14 cellular contexts compared by ENCODE assay signal in the genomic region with DNA sequence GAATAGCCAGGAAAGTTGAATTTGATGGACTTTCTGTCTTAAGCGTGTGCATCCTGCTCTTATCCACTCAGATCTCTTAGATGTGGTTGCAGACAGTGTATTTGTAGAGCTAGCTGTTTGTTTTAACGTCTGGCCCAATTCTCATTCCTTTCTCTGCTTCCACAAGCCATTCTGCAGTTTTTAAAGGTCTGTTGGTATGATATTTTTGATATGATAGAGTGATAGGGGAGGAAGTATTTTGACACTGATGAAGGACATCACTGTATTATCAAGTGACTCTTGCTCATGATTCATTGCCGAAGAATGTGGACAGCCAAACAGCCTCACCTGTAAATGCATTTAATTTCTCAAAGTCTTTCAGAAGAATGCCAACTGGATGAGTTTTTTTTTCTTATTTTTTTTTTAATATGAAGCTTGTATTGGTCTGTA. TPM values are rescaled to one million over a fixed set of nuclear protein-coding genes. Genes with fewer than 3 reads are reported as not detected.
DNase-seq lines count a peak whose midpoint lies in the region; ATAC-seq, FAIRE-seq and TF ChIP-seq lines count a peak whose summit lies in the region.
"Had no signal": no experiment of that assay in that cellular context is flagged by ENCODE, and none has a peak within 500 bp of the region (broad histone marks: within the 10 kb centered on the region; RNA-seq: fewer than 3 reads in every experiment).

No MANE protein-coding gene starts in this region.

- H3K9me3 ChIP-seq in heart right ventricle = no peaks in the 10 kb centered on the region
- H3K9me3 ChIP-seq: BLaER1 had no signal

- ATAC-seq in heart right ventricle = no peak
- ATAC-seq: esophagus mucosa; stimulated activated effector memory CD8-positive, alpha-beta T cell treated with anti-CD3 and anti-CD28 coated beads, Interleukin-12 subunit alpha, Interleukin-12 subunit beta, amount 100 ng/mL, for 72 hours had no signal

- H3K4me1 Mint-ChIP-seq in nephron = peaks cover 17% of the 10 kb centered on the region

- H3K4me3 ChIP-seq in choroid plexus epithelial cell (ENCODE audit: low read depth, low read length) = no peak overlapping the region
- no peak overlapping the region for H3K4me3 ChIP-seq in heart right ventricle
- H3K4me3 ChIP-seq: BLaER1 had no signal

- no peaks in the 10 kb centered on the region for H3K9me3 Mint-ChIP-seq in nephron
- H3K9me3 Mint-ChIP-seq: stimulated activated effector memory CD8-positive, alpha-beta T cell treated with anti-CD3 and anti-CD28 coated beads, Interleukin-12 subunit alpha, Interleukin-12 subunit beta, amount 100 ng/mL, for 72 hours had no signal

- no peak for TF ChIP-seq CTCF in choroid plexus epithelial cell (conservative IDR thresholded peaks at IDR 0.05; ENCODE audit: low read depth, low read length)
- no peak for TF ChIP-seq CTCF in nephron (IDR thresholded peaks at IDR 0.05; ENCODE audit: unreplicated experiment in 3 of 3)
- no peak for TF ChIP-seq CTCF in heart right ventricle (IDR thresholded peaks at IDR 0.05)

- WGBS in heart right ventricle, 2 donors = 55 to 66% methylated on average over 3 of the region's 3 CpGs

- H3K27me3 ChIP-seq in heart right ventricle = no peaks in the 10 kb centered on the region

- DNase-seq in EL (peak; percentile 34), RCC 7860 (ENCODE audit: low spot score) (peak; percentile 52), choroid plexus epithelial cell (ENCODE audit: low read depth) (peak; percentile 54), Ammon's horn (ENCODE audit: low spot score) (no peak), KBM-7 (no peak), heart right ventricle (no peak), mucosa of gallbladder (ENCODE audit: low spot score) (no peak)
- DNase-seq: activated CD4-positive, alpha-beta T cell treated with anti-CD3 and anti-CD28 coated beads for 1 hour; caudate nucleus; stimulated activated CD4-positive, alpha-beta T cell treated with anti-CD3 and anti-CD28 coated beads, Interleukin-2, amount 100 ng/mL, for 24 hours had no signal

- H3K27ac ChIP-seq in heart right ventricle = peak overlapping the region in 1 of 10 donors; percentile 17
- H3K27ac ChIP-seq: BLaER1 had no signal

- peak; percentile 38 for FAIRE-seq in RCC 7860 (lab: Jason Lieb, UNC)

- peak overlapping the region in 2 of 3 experiments; percentile 15 to 49 for H3K27ac Mint-ChIP-seq in nephron
- H3K27ac Mint-ChIP-seq: stimulated activated effector memory CD8-positive, alpha-beta T cell treated with anti-CD3 and anti-CD28 coated beads, Interleukin-12 subunit alpha, Interleukin-12 subunit beta, amount 100 ng/mL, for 72 hours had no signal

- peaks cover 0 to 79% (median 63%) of the 10 kb centered on the region in 9 donors for H3K4me1 ChIP-seq in heart right ventricle

- in situ Hi-C loops in KBM-7 (cut with MboI; ENCODE audit: low pct_unique_long_range_greater_than_20kb, low sequenced_read_pairs) = loop anchor here (25.0 kb wide), 1 partner anchor 116 kb away; no protein-coding TSS in a partner anchor

- intact Hi-C loops in heart right ventricle (cut with DNase I) = no loop called here

- no peak overlapping the region for H3K4me3 Mint-ChIP-seq in nephron
- H3K4me3 Mint-ChIP-seq: stimulated activated effector memory CD8-positive, alpha-beta T cell treated with anti-CD3 and anti-CD28 coated beads, Interleukin-12 subunit alpha, Interleukin-12 subunit beta, amount 100 ng/mL, for 72 hours had no signal

- H3K36me3 ChIP-seq in heart right ventricle = peaks cover 0 to 9% (median 0%) of the 10 kb centered on the region in 9 donors
- H3K36me3 ChIP-seq: BLaER1 had no signal

- H3K27me3 Mint-ChIP-seq in nephron (ENCODE audit: low read depth) = peaks cover 30% of the 10 kb centered on the region

- H3K36me3 Mint-ChIP-seq in nephron (ENCODE audit: low read depth) = no peaks in the 10 kb centered on the region
- H3K36me3 Mint-ChIP-seq: stimulated activated effector memory CD8-positive, alpha-beta T cell treated with anti-CD3 and anti-CD28 coated beads, Interleukin-12 subunit alpha, Interleukin-12 subunit beta, amount 100 ng/mL, for 72 hours had no signal

RNA-seq across cellular contexts. Expression of gene TJP2, which starts 4.5 kb away (rescaled TPM):
- total RNA-seq in heart right ventricle (100 to 1,000 TPM in 3 of 10 donors, 10 to 100 TPM in 7; 67.8 to 117 (median 87.4) TPM), mucosa of gallbladder (116 TPM)
- 10 to 100 TPM; 24.2 to 36.1 TPM for polyA plus RNA-seq in heart right ventricle

Comparison
In these comparisons a context has a peak if more than half of its experiments do, and no peak if none do; other contexts are left out.
1. DNase-seq: peak in EL (single experiment), RCC 7860 (single experiment) and choroid plexus epithelial cell (single experiment); none in Ammon's horn (single experiment), KBM-7 (single experiment), heart right ventricle (0 of 2) and mucosa of gallbladder (single experiment).